9 cellular contexts compared by ENCODE assay signal in genomic region chrX:40175416-40176255, GRCh38.
A peak's percentile ranks its signal among the peaks of the same experiment; 100 is the strongest.
DNase-seq lines count a peak whose midpoint lies in the region; ATAC-seq, FAIRE-seq and TF ChIP-seq lines count a peak whose summit lies in the region.
"Had no signal": no experiment of that assay in that cellular context is flagged by ENCODE, and none has a peak within 500 bp of the region (broad histone marks: within the 10 kb centered on the region; RNA-seq: fewer than 3 reads in every experiment).

No MANE protein-coding gene starts in this region.

- DNase-seq in DMS53 (lab: John Stamatoyannopoulos, UW) = peak; percentile 93
- peak; percentile 42 for DNase-seq in GM23338 (ENCODE audit: low spot score)
- DNase-seq in NCI-H1694 (lab: John Stamatoyannopoulos, UW) = peak; percentile 63
- DNase-seq in activated CD4-positive, CD25-positive, alpha-beta regulatory T cell treated with anti-CD3 and anti-CD28 coated beads, Interleukin-2, amount 50 U/mL, for 16 hours (ENCODE audit: low read depth, low spot score) = peak; percentile 46
- DNase-seq in cerebellar cortex (ENCODE audit: low spot score) = peak; percentile 47
- DNase-seq in HepG2 (ENCODE audit: low spot score) = peak; percentile 47
- peak; percentile 76 for DNase-seq in stimulated activated CD4-positive, alpha-beta T cell treated with anti-CD3 and anti-CD28 coated beads, Interleukin-4, amount 100 ng/mL, for 24 hours

- POLR2A ChIA-PET in HepG2 (lab: Yijun Ruan, JAX) = interaction anchor here (0.7 to 3.9 kb wide), 16 partner anchors 10 to 293 kb away, joined by 3 to 41 read pairs (median 5); partner anchors contain the start of gene BCOR

- H3K9me3 ChIP-seq in HepG2 (ENCODE audit: low read length) = no peaks in the 10 kb centered on the region

- H3K4me2 ChIP-seq in GM23338 (peak overlapping the region; percentile 84), HepG2 (ENCODE audit: low read depth, low read length) (peak overlapping the region; percentile 89)

- TF ChIP-seq CTCF in GM23338 (conservative IDR thresholded peaks at IDR 0.05; ENCODE audit: low read depth in 2 of 2) = no peak
- 0 out of 2 replicates have a peak, but pooled peaks have one; percentile 5 for TF ChIP-seq CTCF in HepG2 (CRISPR knock-in tag; IDR thresholded peaks at IDR 0.05)

- CTCF ChIA-PET in HepG2 (lab: Yijun Ruan, JAX; ENCODE audit: low intra/inter-chr PET ratio, low total read pairs) = no interaction called here

- intact Hi-C loops in HepG2 (cut with micrococcal nuclease; ENCODE audit: unreplicated experiment) = loop anchor here (2.0 kb wide), 1 partner anchor 67 kb away; no protein-coding TSS in a partner anchor

- ATAC-seq in GM23338 = peak; percentile 13
- peak; percentile 39 for ATAC-seq in HepG2
- ATAC-seq in GM19455 (IDR thresholded peaks at IDR 0.05; ENCODE audit: unreplicated experiment) = no peak

- in situ Hi-C loops in HepG2 (cut with HindIII; ENCODE audit: extremely low pct_ligation_motif_present, low pct_unique_long_range_greater_than_20kb) = no loop called here

- H3K4me1 ChIP-seq in GM23338 (ENCODE audit: insufficient read depth) = peaks cover 17% of the 10 kb centered on the region
- peaks cover 47% of the 10 kb centered on the region for H3K4me1 ChIP-seq in HepG2 (ENCODE audit: insufficient read depth, low read length)

- H3K4me3 ChIP-seq in GM23338 (peak overlapping the region; percentile 59), HepG2 (replicated peaks in 1 of 3; ENCODE audit: insufficient read depth in 1 of 3, low read depth in 2 of 3, low read length in 3 of 3) (peak overlapping the region; percentile 55 to 74 (median 64); a peak in 5 of 6 replicates)

- H3K36me3 Mint-ChIP-seq in GM23338 (ENCODE audit: low read depth) = no peaks in the 10 kb centered on the region; the same call in 2 of the 3 replicates

- H3K79me2 ChIP-seq in GM23338 (replicated peaks; ENCODE audit: insufficient read depth) = peaks cover 19% of the 10 kb centered on the region
- H3K79me2 ChIP-seq in HepG2 (ENCODE audit: insufficient read depth, low read length) = peaks cover 6% of the 10 kb centered on the region

- no TSS peak for BruUV-seq in HepG2 (replicated peaks; lab: Mats Ljungman, UMichigan)

- H3K36me3 ChIP-seq in GM23338 (ENCODE audit: insufficient read depth) = no peaks in the 10 kb centered on the region
- H3K36me3 ChIP-seq in HepG2 (replicated peaks in 1 of 2; ENCODE audit: control insufficient read depth in 1 of 2, insufficient read depth in 2 of 2, low read length in 2 of 2) = no peaks in the 10 kb centered on the region

- peak overlapping the region; percentile 92 for H3K27ac Mint-ChIP-seq in GM23338

- H3K4me3 Mint-ChIP-seq in GM23338 = peak overlapping the region; percentile 80

- peak overlapping the region; percentile 80 for H3K9ac ChIP-seq in HepG2 (ENCODE audit: insufficient read depth, low read depth, low read length)

- peaks cover 22% of the 10 kb centered on the region for H3K4me1 Mint-ChIP-seq in GM23338

- no peak for FAIRE-seq in HepG2 (lab: Jason Lieb, UNC)
- FAIRE-seq: endometrium had no signal

- no peak for TF ChIP-seq RAD21 in HepG2 (CRISPR knock-in tag; IDR thresholded peaks at IDR 0.05)

- no peaks in the 10 kb centered on the region for H3K9me2 ChIP-seq in GM23338 (ENCODE audit: insufficient read depth)

- H4K20me1 ChIP-seq in GM23338 (replicated peaks; ENCODE audit: insufficient read depth) = no peaks in the 10 kb centered on the region
- H4K20me1 ChIP-seq in HepG2 (ENCODE audit: insufficient read depth, low read length) = no peaks in the 10 kb centered on the region

- H3K27ac ChIP-seq in GM23338 (ENCODE audit: low read depth) (peak overlapping the region; percentile 69), HepG2 (ENCODE audit: extremely low read length, insufficient read depth, low read length) (peak overlapping the region; percentile 95)

- H3K9me3 Mint-ChIP-seq in GM23338 = no peaks in the 10 kb centered on the region

- H2AFZ ChIP-seq in GM23338 (no peak overlapping the region), HepG2 (ENCODE audit: low read length) (no peak overlapping the region)

- no CpG with 5 or more reads among the region's 71 CpGs for WGBS in HepG2 (ENCODE audit: low lambda C conversion rate)

- H3F3A ChIP-seq in GM23338 (replicated peaks; ENCODE audit: low read depth) = no peaks in the 10 kb centered on the region

- H3K27me3 ChIP-seq in GM23338 (ENCODE audit: insufficient read depth) (peaks cover 28% of the 10 kb centered on the region), HepG2 (ENCODE audit: control insufficient read depth in 1 of 2, insufficient read depth in 2 of 2, low read length in 2 of 2) (no peaks in the 10 kb centered on the region)

- TF ChIP-seq EP300 in HepG2 (IDR thresholded peaks at IDR 0.05; ENCODE audit: low read depth in 2 of 2, low read length in 2 of 2) (no peak), HepG2 (CRISPR knock-in tag; IDR thresholded peaks at IDR 0.05; ENCODE audit: borderline replicate concordance) (no peak)

- peaks cover 14% of the 10 kb centered on the region for H3K27me3 Mint-ChIP-seq in GM23338 (ENCODE audit: insufficient read depth, low read depth, poor library complexity)

- TF ChIP-seq POLR2A in HepG2 (IDR thresholded peaks at IDR 0.05; ENCODE audit: insufficient read depth in 1 of 2, low read depth in 2 of 2, low read length in 2 of 2) = peak in 1 of 2 experiments; percentile 19; a peak in 2 of 4 replicates

TF ChIP-seq in GM23338, 12 proteins besides CTCF, POLR2A, EP300 and RAD21 (continues in another document):
- TF ChIP-seq REST (IDR thresholded peaks at IDR 0.05; ENCODE audit: unreplicated experiment) (no peak), CREB1 (CRISPR knock-in tag; IDR thresholded peaks at IDR 0.05; ENCODE audit: low read depth) (no peak), NANOG (IDR thresholded peaks at IDR 0.05; ENCODE audit: borderline replicate concordance) (no peak)

TF ChIP-seq in HepG2, 621 proteins besides CTCF, POLR2A, EP300 and RAD21 (continues in another document):
- TF ChIP-seq KLF12 (CRISPR knock-in tag; IDR thresholded peaks at IDR 0.05; ENCODE audit: borderline replicate concordance) = no peak
- TF ChIP-seq SIX1 (CRISPR knock-in tag; IDR thresholded peaks at IDR 0.05; ENCODE audit: borderline replicate concordance) = no peak
- no peak for TF ChIP-seq ZNF296 (CRISPR knock-in tag; conservative IDR thresholded peaks at IDR 0.05)
- no peak for TF ChIP-seq ZNF407 (CRISPR knock-in tag; IDR thresholded peaks at IDR 0.05; ENCODE audit: not compliant biosample characterization)
- TF ChIP-seq SALL2 (CRISPR knock-in tag; IDR thresholded peaks at IDR 0.05) = no peak
- no peak; the same call in 1 of the 2 replicates for TF ChIP-seq ZNF205 (CRISPR knock-in tag; IDR thresholded peaks at IDR 0.05)
- no peak for TF ChIP-seq ZNF775 (CRISPR knock-in tag; IDR thresholded peaks at IDR 0.05; ENCODE audit: borderline replicate concordance)
- 0 out of 2 replicates have a peak, but pooled peaks have one; percentile 65 for TF ChIP-seq ZNF841 (CRISPR knock-in tag; IDR thresholded peaks at IDR 0.05; ENCODE audit: borderline replicate concordance)

Comparison
In these comparisons a context has a peak if more than half of its experiments do, and no peak if none do; other contexts are left out.
1. DNase-seq: peak in every context shown above with its lines; median percentile 93 in DMS53; 76 in stimulated activated CD4-positive, alpha-beta T cell treated with anti-CD3 and anti-CD28 coated beads, Interleukin-4, amount 100 ng/mL, for 24 hours; 63 in NCI-H1694; 47 in cerebellar cortex; 47 in HepG2; 46 in activated CD4-positive, CD25-positive, alpha-beta regulatory T cell treated with anti-CD3 and anti-CD28 coated beads, Interleukin-2, amount 50 U/mL, for 16 hours; 42 in GM23338.